In the genomic region with DNA sequence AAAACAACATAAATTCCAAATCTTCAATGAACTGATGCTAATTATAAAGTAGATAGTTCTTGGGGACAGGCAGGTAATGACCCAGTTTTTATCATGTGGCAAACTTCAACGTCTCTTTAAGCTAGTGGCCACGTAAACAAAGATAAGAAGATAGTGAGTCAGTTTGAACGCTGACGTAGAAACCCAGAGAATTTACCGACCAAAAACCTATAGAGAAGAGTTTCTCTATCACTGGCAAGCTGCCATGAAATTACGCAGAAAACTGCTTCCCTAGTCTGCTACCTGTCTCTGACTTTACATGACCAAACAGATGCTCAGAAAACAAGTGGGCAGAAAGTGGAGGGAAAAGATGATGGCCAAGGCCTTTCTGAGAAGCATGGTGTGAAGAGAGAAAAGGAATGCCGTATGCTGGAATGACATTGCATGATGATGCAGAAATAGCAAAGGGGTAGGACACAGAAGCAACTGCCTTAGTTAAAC, we compare ENCODE assay signal across 31 cellular contexts.
A peak's percentile ranks its signal among the peaks of the same experiment; 100 is the strongest.
DNase-seq lines count a peak whose midpoint lies in the region; ATAC-seq and TF ChIP-seq lines count a peak whose summit lies in the region.
"Had no signal": no experiment of that assay in that cellular context is flagged by ENCODE, and none has a peak within 500 bp of the region (broad histone marks: within the 10 kb centered on the region; RNA-seq: fewer than 3 reads in every experiment).

No MANE protein-coding gene starts in this region.

- no peak for TF ChIP-seq CTCF in astrocyte of the spinal cord (IDR thresholded peaks at IDR 0.05; ENCODE audit: low read depth, low read length)
- no peak for TF ChIP-seq CTCF in fibroblast of villous mesenchyme (IDR thresholded peaks at IDR 0.05; ENCODE audit: insufficient read depth, low read depth, low read length)
- no peak for TF ChIP-seq CTCF in GM10248 (IDR thresholded peaks at IDR 0.05; ENCODE audit: control extremely low read depth, extremely low read depth, low read depth, missing control alignments)

- POLR2A ChIA-PET in GM10248 (lab: Yijun Ruan, JAX), result no interaction called here

- no peaks in the 10 kb centered on the region for H3K27me3 Mint-ChIP-seq in stimulated activated naive CD8-positive, alpha-beta T cell treated with anti-CD3 and anti-CD28 coated beads, Interleukin-15, Interleukin-2, amounts not matched to agents 100 ng/mL and 50 ng/mL, for 24 hours
- no peaks in the 10 kb centered on the region for H3K27me3 Mint-ChIP-seq in stimulated activated naive CD8-positive, alpha-beta T cell treated with anti-CD3 and anti-CD28 coated beads, Interleukin-15, amount 100 ng/mL, for 72 hours
- H3K27me3 Mint-ChIP-seq: activated B cell treated with CpG ODN at 0.5 μM for 24 hours; B cell; CD8-positive, alpha-beta memory T cell had no signal

- no peak for DNase-seq in stimulated activated naive CD8-positive, alpha-beta T cell treated with anti-CD3 and anti-CD28 coated beads, Interleukin-15, amount 100 ng/mL, for 72 hours
- DNase-seq in astrocyte of the spinal cord (ENCODE audit: low read depth, low spot score), result peak; percentile 27
- peak; percentile 90 for DNase-seq in fibroblast of villous mesenchyme (ENCODE audit: low read depth)
- no peak for DNase-seq in stimulated activated effector memory CD8-positive, alpha-beta T cell treated with anti-CD3 and anti-CD28 coated beads, Interleukin-12 subunit alpha, Interleukin-12 subunit beta, amount 100 ng/mL, for 72 hours (ENCODE audit: low spot score in 2 of 2)
- no peak for DNase-seq in GM10248 (ENCODE audit: extremely low spot score)
- DNase-seq: activated B cell treated with CpG ODN at 0.5 μM for 24 hours; activated CD4-positive, alpha-beta T cell treated with anti-CD3 and anti-CD28 coated beads, Interleukin-2, amount 50 U/mL, for 4 hours; activated CD8-positive, alpha-beta memory T cell treated with anti-CD3 and anti-CD28 coated beads, Interleukin-2, amount 50 U/mL, for 4 hours; activated naive CD4-positive, alpha-beta T cell treated with anti-CD3 and anti-CD28 coated beads, Interleukin-2, amount 50 U/mL, for 16 hours; CD8-positive, alpha-beta memory T cell; central memory CD4-positive, alpha-beta T cell; DMS 273 treated with DMSO at 0.1 percent for 48 hours; dorsolateral prefrontal cortex; EL; glutamatergic neuron; HFFc6; kidney; NCI-H1048; NCI-H187 treated with DMSO at 0.1 percent for 48 hours; NCI-H226; NCI-H774; nephron progenitor cell; ovary; stimulated activated CD4-positive, alpha-beta T cell treated with anti-CD3 and anti-CD28 coated beads, Interleukin-2, amount 100 ng/mL, for 24 hours; upper lobe of right lung had no signal

- H3K9me3 Mint-ChIP-seq in stimulated activated naive CD8-positive, alpha-beta T cell treated with anti-CD3 and anti-CD28 coated beads, Interleukin-15, Interleukin-2, amounts not matched to agents 100 ng/mL and 50 ng/mL, for 24 hours, result no peaks in the 10 kb centered on the region
- peaks cover 5 to 7% of the 10 kb centered on the region in 2 donors for H3K9me3 Mint-ChIP-seq in stimulated activated naive CD8-positive, alpha-beta T cell treated with anti-CD3 and anti-CD28 coated beads, Interleukin-15, amount 100 ng/mL, for 72 hours
- peaks cover 5% of the 10 kb centered on the region for H3K9me3 Mint-ChIP-seq in stimulated activated effector memory CD8-positive, alpha-beta T cell treated with anti-CD3 and anti-CD28 coated beads, Interleukin-12 subunit alpha, Interleukin-12 subunit beta, amount 100 ng/mL, for 72 hours
- H3K9me3 Mint-ChIP-seq: activated B cell treated with CpG ODN at 0.5 μM for 24 hours; CD8-positive, alpha-beta memory T cell; HFFc6; nephron progenitor cell had no signal

- H3K27ac Mint-ChIP-seq in stimulated activated naive CD8-positive, alpha-beta T cell treated with anti-CD3 and anti-CD28 coated beads, Interleukin-15, Interleukin-2, amounts not matched to agents 100 ng/mL and 50 ng/mL, for 24 hours, result peak overlapping the region; percentile 56
- H3K27ac Mint-ChIP-seq in stimulated activated naive CD8-positive, alpha-beta T cell treated with anti-CD3 and anti-CD28 coated beads, Interleukin-15, amount 100 ng/mL, for 72 hours, result no peak overlapping the region
- H3K27ac Mint-ChIP-seq in stimulated activated effector memory CD8-positive, alpha-beta T cell treated with anti-CD3 and anti-CD28 coated beads, Interleukin-12 subunit alpha, Interleukin-12 subunit beta, amount 100 ng/mL, for 72 hours, result peak overlapping the region; percentile 77
- H3K27ac Mint-ChIP-seq: activated B cell treated with CpG ODN at 0.5 μM for 24 hours; activated T-helper 1 cell treated with anti-CD3 and anti-CD28 coated beads, Interleukin-12 subunit alpha, Interleukin-12 subunit beta, Interleukin-2, Interleukin-4 antibody, amounts not matched to agents 30 ng/mL and 10 ng/mL and 1 ng/mL, durations not matched to agents 14 hours and 24 hours and 36 hours; B cell; HFFc6; nephron progenitor cell had no signal

- peaks cover 13% of the 10 kb centered on the region for H3K4me1 Mint-ChIP-seq in stimulated activated naive CD8-positive, alpha-beta T cell treated with anti-CD3 and anti-CD28 coated beads, Interleukin-15, Interleukin-2, amounts not matched to agents 100 ng/mL and 50 ng/mL, for 24 hours (ENCODE audit: low read depth)
- peaks cover 5% of the 10 kb centered on the region for H3K4me1 Mint-ChIP-seq in stimulated activated naive CD8-positive, alpha-beta T cell treated with anti-CD3 and anti-CD28 coated beads, Interleukin-15, amount 100 ng/mL, for 72 hours
- H3K4me1 Mint-ChIP-seq in stimulated activated effector memory CD8-positive, alpha-beta T cell treated with anti-CD3 and anti-CD28 coated beads, Interleukin-12 subunit alpha, Interleukin-12 subunit beta, amount 100 ng/mL, for 72 hours, result peaks cover 11% of the 10 kb centered on the region
- H3K4me1 Mint-ChIP-seq: activated B cell treated with CpG ODN at 0.5 μM for 24 hours, B cell had no signal

- peaks cover 62% of the 10 kb centered on the region for H3K36me3 Mint-ChIP-seq in stimulated activated naive CD8-positive, alpha-beta T cell treated with anti-CD3 and anti-CD28 coated beads, Interleukin-15, Interleukin-2, amounts not matched to agents 100 ng/mL and 50 ng/mL, for 24 hours (ENCODE audit: low read depth)
- peaks cover 34% of the 10 kb centered on the region for H3K36me3 Mint-ChIP-seq in stimulated activated effector memory CD8-positive, alpha-beta T cell treated with anti-CD3 and anti-CD28 coated beads, Interleukin-12 subunit alpha, Interleukin-12 subunit beta, amount 100 ng/mL, for 72 hours

- in situ Hi-C loops in astrocyte of the spinal cord (cut with HindIII; ENCODE audit: low sequenced_read_pairs), result no loop called here

- ATAC-seq in stimulated activated naive CD8-positive, alpha-beta T cell treated with anti-CD3 and anti-CD28 coated beads, Interleukin-15, amount 100 ng/mL, for 72 hours, result no peak
- ATAC-seq in stimulated activated effector memory CD8-positive, alpha-beta T cell treated with anti-CD3 and anti-CD28 coated beads, Interleukin-12 subunit alpha, Interleukin-12 subunit beta, amount 100 ng/mL, for 72 hours, result peak; percentile 75
- no peak for ATAC-seq in HG03108 (IDR thresholded peaks at IDR 0.05; ENCODE audit: unreplicated experiment)
- no peak for ATAC-seq in GM21576 (IDR thresholded peaks at IDR 0.05; ENCODE audit: unreplicated experiment)
- ATAC-seq: SK-N-SH treated with all-trans-retinoic acid at 6 μM for 48 hours, upper lobe of right lung had no signal

- H3K4me3 Mint-ChIP-seq in stimulated activated naive CD8-positive, alpha-beta T cell treated with anti-CD3 and anti-CD28 coated beads, Interleukin-15, Interleukin-2, amounts not matched to agents 100 ng/mL and 50 ng/mL, for 24 hours, result no peak overlapping the region
- H3K4me3 Mint-ChIP-seq in stimulated activated naive CD8-positive, alpha-beta T cell treated with anti-CD3 and anti-CD28 coated beads, Interleukin-15, amount 100 ng/mL, for 72 hours, result no peak overlapping the region
- peak overlapping the region; percentile 14 for H3K4me3 Mint-ChIP-seq in stimulated activated effector memory CD8-positive, alpha-beta T cell treated with anti-CD3 and anti-CD28 coated beads, Interleukin-12 subunit alpha, Interleukin-12 subunit beta, amount 100 ng/mL, for 72 hours
- H3K4me3 Mint-ChIP-seq: activated B cell treated with CpG ODN at 0.5 μM for 24 hours; activated T-helper 1 cell treated with anti-CD3 and anti-CD28 coated beads, Interleukin-12 subunit alpha, Interleukin-12 subunit beta, Interleukin-2, Interleukin-4 antibody, amounts not matched to agents 30 ng/mL and 10 ng/mL and 1 ng/mL, durations not matched to agents 14 hours and 24 hours and 36 hours; B cell; CD8-positive, alpha-beta memory T cell; HFFc6; nephron progenitor cell had no signal

- CTCF ChIA-PET in GM10248 (lab: Yijun Ruan, JAX), result interaction anchor here (1.2 to 1.3 kb wide), 3 partner anchors 10 to 83 kb away, joined by 3 to 6 read pairs (median 4); no protein-coding TSS in a partner anchor

- H3K4me3 ChIP-seq in astrocyte of the spinal cord (ENCODE audit: low read depth, low read length) (no peak overlapping the region), fibroblast of villous mesenchyme (ENCODE audit: low read depth, low read length) (no peak overlapping the region)
- H3K4me3 ChIP-seq: dorsolateral prefrontal cortex, ovary, upper lobe of right lung had no signal

Comparison
In these comparisons a context has a peak if more than half of its experiments do, and no peak if none do; other contexts are left out.
1. H3K27ac Mint-ChIP-seq: peak in stimulated activated naive CD8-positive, alpha-beta T cell treated with anti-CD3 and anti-CD28 coated beads, Interleukin-15, Interleukin-2, amounts not matched to agents 100 ng/mL and 50 ng/mL, for 24 hours (single experiment) and stimulated activated effector memory CD8-positive, alpha-beta T cell treated with anti-CD3 and anti-CD28 coated beads, Interleukin-12 subunit alpha, Interleukin-12 subunit beta, amount 100 ng/mL, for 72 hours (single experiment); none in stimulated activated naive CD8-positive, alpha-beta T cell treated with anti-CD3 and anti-CD28 coated beads, Interleukin-15, amount 100 ng/mL, for 72 hours (0 of 2).
2. DNase-seq: peak in astrocyte of the spinal cord (single experiment) and fibroblast of villous mesenchyme (single experiment); none in stimulated activated naive CD8-positive, alpha-beta T cell treated with anti-CD3 and anti-CD28 coated beads, Interleukin-15, amount 100 ng/mL, for 72 hours (0 of 2), stimulated activated effector memory CD8-positive, alpha-beta T cell treated with anti-CD3 and anti-CD28 coated beads, Interleukin-12 subunit alpha, Interleukin-12 subunit beta, amount 100 ng/mL, for 72 hours (0 of 2) and GM10248 (single experiment).